ENCODE assay signal across 24 cellular contexts in the genomic region with DNA sequence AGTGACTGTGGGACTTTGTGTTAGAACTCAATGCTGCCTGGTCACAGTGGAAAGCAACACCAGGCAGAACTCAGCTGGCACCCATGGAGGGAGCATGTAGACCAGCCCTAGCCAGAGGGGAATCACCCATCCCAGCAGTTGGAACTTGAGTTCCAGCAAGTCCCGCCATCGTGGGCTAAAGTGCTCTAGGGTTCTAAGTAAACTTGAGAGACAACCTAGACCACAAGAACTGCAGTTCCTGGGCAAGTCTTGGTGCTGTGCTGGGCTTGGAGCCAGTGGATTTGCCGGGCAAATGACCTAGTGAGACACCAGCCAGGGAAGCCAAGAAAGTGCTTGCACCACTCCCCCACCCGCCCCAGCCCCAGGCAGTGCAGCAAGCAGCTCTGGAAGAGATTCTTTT. TPM values are rescaled to one million over a fixed set of nuclear protein-coding genes. Genes with fewer than 3 reads are reported as not detected.
DNase-seq lines count a peak whose midpoint lies in the region; ATAC-seq and TF ChIP-seq lines count a peak whose summit lies in the region.
"Had no signal": no experiment of that assay in that cellular context is flagged by ENCODE, and none has a peak within 500 bp of the region (broad histone marks: within the 10 kb centered on the region; RNA-seq: fewer than 3 reads in every experiment).

No MANE protein-coding gene starts in this region.

- TF ChIP-seq CTCF in left ventricle myocardium inferior (IDR thresholded peaks at IDR 0.05; ENCODE audit: borderline replicate concordance) (no peak), epithelial cell of esophagus (IDR thresholded peaks at IDR 0.05; ENCODE audit: insufficient read depth, low read depth, low read length, missing control alignments) (no peak)

- H3K9me3 ChIP-seq in left ventricle myocardium inferior (replicated peaks): no peaks in the 10 kb centered on the region
- H3K9me3 ChIP-seq: gastrocnemius medialis, SJCRH30, upper lobe of left lung had no signal

- intact Hi-C loops in Right ventricle myocardium inferior (cut with DNase I): loop anchor here (5.0 kb wide), 1 partner anchor 41 kb away; the partner anchor contains the start of gene AEN
- intact Hi-C loops in left ventricle myocardium inferior (cut with micrococcal nuclease): no loop called here
- intact Hi-C loops in posterior vena cava (cut with DNase I): no loop called here

- H3K4me1 ChIP-seq in left ventricle myocardium inferior: peaks cover 10% of the 10 kb centered on the region
- H3K4me1 ChIP-seq: upper lobe of left lung had no signal

- H3K27me3 ChIP-seq in left ventricle myocardium inferior (ENCODE audit: low read depth): peaks cover 20% of the 10 kb centered on the region
- H3K27me3 ChIP-seq: gastrocnemius medialis, upper lobe of left lung had no signal

- no peak for ATAC-seq in Right ventricle myocardium inferior
- ATAC-seq in HG02870 (IDR thresholded peaks at IDR 0.05; ENCODE audit: unreplicated experiment): no peak
- ATAC-seq in HG03039 (IDR thresholded peaks at IDR 0.05; ENCODE audit: unreplicated experiment): no peak
- ATAC-seq: gastrocnemius medialis had no signal

- no peak overlapping the region for H3K4me3 ChIP-seq in left ventricle myocardium inferior
- H3K4me3 ChIP-seq in epithelial cell of esophagus (ENCODE audit: low read length): no peak overlapping the region
- H3K4me3 ChIP-seq: gastrocnemius medialis, SJCRH30, upper lobe of left lung had no signal

- no peak overlapping the region for H3K27ac ChIP-seq in left ventricle myocardium inferior (replicated peaks)
- H3K27ac ChIP-seq: C4-2B, gastrocnemius medialis, SJCRH30, upper lobe of left lung, VCaP had no signal

- DNase-seq in Right ventricle myocardium inferior (ENCODE audit: missing footprints) (peak; percentile 54), left ventricle myocardium inferior (no peak), epithelial cell of esophagus (ENCODE audit: low read depth) (peak; percentile 46), posterior vena cava (ENCODE audit: low spot score) (peak; percentile 68), iPS-NIHi11 (ENCODE audit: low spot score) (no peak)
- no peak for DNase-seq in activated CD8-positive, alpha-beta memory T cell treated with anti-CD3 and anti-CD28 coated beads, Interleukin-2, amount 50 U/mL, for 48 hours
- DNase-seq: 8988T; activated naive CD4-positive, alpha-beta T cell treated with anti-CD3 and anti-CD28 coated beads, Interleukin-2, amount 50 U/mL, for 16 hours; activated T-cell treated with anti-CD3 and anti-CD28 coated beads, Interleukin-2, amount 50 U/mL, for 1 hour; gastrocnemius medialis; H7; midbrain; NCI-H1436; NCI-H2171 treated with DMSO at 0.1 percent for 48 hours; NCI-H774; OCI-M1; SJCRH30; stimulated activated naive CD4-positive, alpha-beta T cell; T-helper 2 cell; upper lobe of left lung had no signal

- no peaks in the 10 kb centered on the region for H3K36me3 ChIP-seq in left ventricle myocardium inferior
- H3K36me3 ChIP-seq: gastrocnemius medialis, SJCRH30, upper lobe of left lung had no signal

RNA-seq across cellular contexts. Expression of gene ISG20, which starts 24.4 kb away (rescaled TPM):
- total RNA-seq in Right ventricle myocardium inferior (1.8 TPM), left ventricle myocardium inferior (3.1 TPM), posterior vena cava (1 to 10 TPM; 6.9 to 7.4 TPM)

RNA-seq across cellular contexts. Expression of gene AEN, which starts 42.1 kb away (rescaled TPM):
- total RNA-seq in Right ventricle myocardium inferior: 12.0 TPM
- total RNA-seq in left ventricle myocardium inferior: 10.3 TPM
- total RNA-seq in posterior vena cava: 10 to 100 TPM; 12.2 to 24.3 TPM

Comparison
In these comparisons a context has a peak if more than half of its experiments do, and no peak if none do; other contexts are left out.
1. DNase-seq: peak in Right ventricle myocardium inferior (single experiment), epithelial cell of esophagus (single experiment) and posterior vena cava (single experiment); none in left ventricle myocardium inferior (single experiment), iPS-NIHi11 (single experiment) and activated CD8-positive, alpha-beta memory T cell treated with anti-CD3 and anti-CD28 coated beads, Interleukin-2, amount 50 U/mL, for 48 hours (single experiment).